ENCODE assay signal across 22 cellular contexts in the genomic region with DNA sequence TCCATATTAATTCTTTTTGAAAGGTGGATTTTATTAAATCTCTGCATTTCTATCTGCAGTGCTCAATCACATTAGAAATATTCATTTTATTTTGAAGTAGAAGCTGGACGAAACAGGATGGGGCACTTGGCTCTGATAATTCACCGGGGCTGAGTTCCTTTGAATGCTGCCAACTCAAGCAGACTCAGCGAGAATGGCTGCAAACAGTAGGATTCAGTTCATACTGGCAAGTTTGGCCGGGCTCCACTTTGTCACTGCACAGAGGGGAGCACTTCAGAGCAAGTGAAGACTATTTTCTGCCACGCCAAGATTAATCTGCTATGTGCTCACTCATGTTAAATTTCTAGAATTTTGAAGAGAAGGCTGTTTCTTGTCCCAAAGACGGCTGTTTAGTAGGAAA. TPM values are rescaled to one million over a fixed set of nuclear protein-coding genes. Genes with fewer than 3 reads are reported as not detected.
DNase-seq lines count a peak whose midpoint lies in the region; ATAC-seq and TF ChIP-seq lines count a peak whose summit lies in the region.
"Had no signal": no experiment of that assay in that cellular context is flagged by ENCODE, and none has a peak within 500 bp of the region (broad histone marks: within the 10 kb centered on the region; RNA-seq: fewer than 3 reads in every experiment).

No MANE protein-coding gene starts in this region.

- no peaks in the 10 kb centered on the region for H3K27me3 ChIP-seq in left lung
- no peaks in the 10 kb centered on the region for H3K27me3 ChIP-seq in ascending aorta
- no peaks in the 10 kb centered on the region for H3K27me3 ChIP-seq in mesenchymal stem cell (ENCODE audit: control insufficient read depth in 1 of 2, insufficient read depth in 1 of 2, low read length in 2 of 2)
- H3K27me3 ChIP-seq: BLaER1 treated with 17β-estradiol and CSF1 and Interleukin-3, amounts not matched to agents 10 nM and 100 nM; ovary; SJCRH30; spleen; tibial artery had no signal

- DNase-seq in NCI-H2196 (lab: John Stamatoyannopoulos, UW; ENCODE audit: unreplicated experiment), result peak; percentile 2
- DNase-seq in NCI-H2196 treated with DMSO at 0.1 percent for 48 hours (lab: John Stamatoyannopoulos, UW; ENCODE audit: unreplicated experiment), result no peak
- peak; percentile 91 for DNase-seq in cerebellar cortex (ENCODE audit: low spot score)
- DNase-seq in left lung, result no peak
- peak; percentile 69 for DNase-seq in sciatic nerve (ENCODE audit: low spot score)
- no peak for DNase-seq in ascending aorta (ENCODE audit: low spot score in 2 of 2)
- no peak for DNase-seq in activated naive CD4-positive, alpha-beta T cell (lab: John Stamatoyannopoulos, UW)
- DNase-seq in mesenchymal stem cell, result no peak
- DNase-seq: DMS153, MV-4-11, NCI-H1930, NCI-H526, OCI-M1, ovary, SJCRH30, spleen, T-helper 9 cell had no signal

- no peaks in the 10 kb centered on the region for H3K4me1 ChIP-seq in left lung
- H3K4me1 ChIP-seq in ascending aorta, result no peaks in the 10 kb centered on the region
- no peaks in the 10 kb centered on the region for H3K4me1 ChIP-seq in mesenchymal stem cell (ENCODE audit: control insufficient read depth, insufficient read depth, low read depth, low read length)
- H3K4me1 ChIP-seq: BLaER1 treated with 17β-estradiol and CSF1 and Interleukin-3, amounts not matched to agents 10 nM and 100 nM; SJCRH30; spleen; tibial artery had no signal

- H3K36me3 ChIP-seq in left lung, result no peaks in the 10 kb centered on the region
- no peaks in the 10 kb centered on the region for H3K36me3 ChIP-seq in ascending aorta
- no peaks in the 10 kb centered on the region for H3K36me3 ChIP-seq in mesenchymal stem cell (ENCODE audit: control insufficient read depth in 1 of 2, insufficient read depth in 2 of 2, low read depth in 1 of 2, low read length in 2 of 2)
- H3K36me3 ChIP-seq: BLaER1 treated with 17β-estradiol and CSF1 and Interleukin-3, amounts not matched to agents 10 nM and 100 nM; HAP-1; ovary; SJCRH30; spleen; tibial artery had no signal

- no peak overlapping the region for H2AK5ac ChIP-seq in mesenchymal stem cell (ENCODE audit: low read length, severe bottlenecking)

- H3K27ac ChIP-seq in left lung (no peak overlapping the region), ascending aorta (no peak overlapping the region), mesenchymal stem cell (ENCODE audit: low read length, poor library complexity, severe bottlenecking) (no peak overlapping the region)
- H3K27ac ChIP-seq: BLaER1 treated with 17β-estradiol and CSF1 and Interleukin-3, amounts not matched to agents 10 nM and 100 nM; ovary; SJCRH30; spleen; tibial artery had no signal

- WGBS in mesenchymal stem cell, result 96% methylated on average over 6 of the region's 6 CpGs

- TF ChIP-seq CTCF in left lung (IDR thresholded peaks at IDR 0.05) (no peak), ascending aorta (IDR thresholded peaks at IDR 0.05) (no peak)

- no peak overlapping the region for H4K91ac ChIP-seq in mesenchymal stem cell (ENCODE audit: low read length)

- no peak overlapping the region for H2BK15ac ChIP-seq in mesenchymal stem cell (ENCODE audit: low read depth, poor library complexity, severe bottlenecking)

- no peak overlapping the region for H2BK5ac ChIP-seq in mesenchymal stem cell (ENCODE audit: low read depth, low read length, poor library complexity, severe bottlenecking)

- no peak overlapping the region for H3K4ac ChIP-seq in mesenchymal stem cell (ENCODE audit: low read depth in 1 of 2, low read length in 2 of 2)

- no peak overlapping the region for H3K9ac ChIP-seq in mesenchymal stem cell (ENCODE audit: low read length)
- H3K9ac ChIP-seq: BLaER1 treated with 17β-estradiol and CSF1 and Interleukin-3, amounts not matched to agents 10 nM and 100 nM had no signal

- no peak overlapping the region for H3K14ac ChIP-seq in mesenchymal stem cell (ENCODE audit: low read length in 2 of 2)

- no peak overlapping the region for H2BK12ac ChIP-seq in mesenchymal stem cell (ENCODE audit: low read length in 2 of 2)

- H2BK120ac ChIP-seq in mesenchymal stem cell (ENCODE audit: low read depth, low read length), result no peak overlapping the region

- no peak overlapping the region for H3K23ac ChIP-seq in mesenchymal stem cell (ENCODE audit: low read length in 2 of 2)

- H3K9me3 ChIP-seq in left lung, result no peaks in the 10 kb centered on the region
- no peaks in the 10 kb centered on the region for H3K9me3 ChIP-seq in ascending aorta
- no peaks in the 10 kb centered on the region for H3K9me3 ChIP-seq in mesenchymal stem cell (ENCODE audit: control insufficient read depth, low read length)
- H3K9me3 ChIP-seq: ovary, tibial artery had no signal

- no peak overlapping the region for H3K4me3 ChIP-seq in left lung
- H3K4me3 ChIP-seq in ascending aorta, result no peak overlapping the region
- H3K4me3 ChIP-seq in mesenchymal stem cell (ENCODE audit: insufficient read depth in 1 of 2, low read depth in 1 of 2, low read length in 2 of 2), result no peak overlapping the region
- H3K4me3 ChIP-seq: BLaER1 treated with 17β-estradiol and CSF1 and Interleukin-3, amounts not matched to agents 10 nM and 100 nM; HAP-1; K562; ovary; SJCRH30; spleen; tibial artery had no signal

- H3K4me2 ChIP-seq in mesenchymal stem cell (ENCODE audit: low read length, poor library complexity, severe bottlenecking), result no peak overlapping the region
- H3K4me2 ChIP-seq: BLaER1 treated with 17β-estradiol and CSF1 and Interleukin-3, amounts not matched to agents 10 nM and 100 nM had no signal

- H4K8ac ChIP-seq in mesenchymal stem cell (ENCODE audit: low read length), result no peak overlapping the region

- intact Hi-C loops in left lung (cut with DNase I) (no loop called here), sciatic nerve (cut with DNase I) (no loop called here), ascending aorta (cut with DNase I) (no loop called here)

- peak; percentile 63 for ATAC-seq in left lung
- ATAC-seq in sciatic nerve, result peak; percentile 72
- ATAC-seq: activated CD4-positive, CD25-positive, alpha-beta regulatory T cell treated with anti-CD3 and anti-CD28 coated beads, Interleukin-2, amount 50 U/mL, for 24 hours; K562 had no signal

- no peak overlapping the region for H3K18ac ChIP-seq in mesenchymal stem cell (ENCODE audit: low read depth in 1 of 2, low read length in 2 of 2)

- no peaks in the 10 kb centered on the region for H3K79me1 ChIP-seq in mesenchymal stem cell (replicated peaks; ENCODE audit: low read length, poor library complexity, severe bottlenecking)

- H2AFZ ChIP-seq in mesenchymal stem cell (ENCODE audit: low read depth, low read length), result no peak overlapping the region

RNA-seq across cellular contexts. Expression of a gene that starts 30.7 kb away (rescaled TPM):
- total RNA-seq in left lung (10 to 100 TPM; 18.2 to 19.1 TPM), sciatic nerve (18.2 TPM), ascending aorta (5.4 TPM)
- 5.6 TPM for polyA plus RNA-seq in mesenchymal stem cell (2013, experiment 1 of 2)
- polyA plus RNA-seq in mesenchymal stem cell (2013, experiment 2 of 2), result 5.5 TPM

Comparison
In these comparisons a context has a peak if more than half of its experiments do, and no peak if none do; other contexts are left out.
1. DNase-seq: peak in NCI-H2196 (single experiment), cerebellar cortex (single experiment) and sciatic nerve (single experiment); none in NCI-H2196 treated with DMSO at 0.1 percent for 48 hours (single experiment), left lung (0 of 2), ascending aorta (0 of 2), activated naive CD4-positive, alpha-beta T cell (0 of 4) and mesenchymal stem cell (single experiment).